8 cellular contexts compared by ENCODE assay signal in genomic region chr5:93583799-93584530, GRCh38. TPM values are rescaled to one million over a fixed set of nuclear protein-coding genes. Genes with fewer than 3 reads are reported as not detected.
DNase-seq lines count a peak whose midpoint lies in the region; ATAC-seq and TF ChIP-seq lines count a peak whose summit lies in the region.

No MANE protein-coding gene starts in this region.

- H3K4me1 Mint-ChIP-seq in CD8-positive, alpha-beta T cell (ENCODE audit: low read depth): peaks cover 27% of the 10 kb centered on the region
- H3K4me1 Mint-ChIP-seq in activated CD4-positive, alpha-beta memory T cell treated with anti-CD3 and anti-CD28 coated beads, Interleukin-2, amount 10 ng/mL, durations not matched to agents 7 days and 5 days: peaks cover 35% of the 10 kb centered on the region

- peak overlapping the region; percentile 51 for H3K4me3 Mint-ChIP-seq in CD8-positive, alpha-beta T cell
- H3K4me3 Mint-ChIP-seq in activated CD4-positive, alpha-beta memory T cell treated with anti-CD3 and anti-CD28 coated beads, Interleukin-2, amount 10 ng/mL, durations not matched to agents 7 days and 5 days: peak overlapping the region; percentile 59

- H3K27me3 Mint-ChIP-seq in CD8-positive, alpha-beta T cell (ENCODE audit: low read depth): peaks cover 47% of the 10 kb centered on the region
- H3K27me3 Mint-ChIP-seq in activated CD4-positive, alpha-beta memory T cell treated with anti-CD3 and anti-CD28 coated beads, Interleukin-2, amount 10 ng/mL, durations not matched to agents 7 days and 5 days: peaks cover 48% of the 10 kb centered on the region

- no peaks in the 10 kb centered on the region for H3K9me3 ChIP-seq in CD8-positive, alpha-beta T cell (ENCODE audit: low read length)
- no peaks in the 10 kb centered on the region for H3K9me3 ChIP-seq in osteoblast (ENCODE audit: low read depth, low read length)

- no peaks in the 10 kb centered on the region for H3K36me3 ChIP-seq in CD8-positive, alpha-beta T cell (ENCODE audit: insufficient read depth, low read length)
- peaks cover 11% of the 10 kb centered on the region for H3K36me3 ChIP-seq in osteoblast (ENCODE audit: insufficient read depth, low read length)

- peaks cover 10% of the 10 kb centered on the region for H4K20me1 ChIP-seq in osteoblast (ENCODE audit: insufficient read depth, low read length)

- H3K4me2 ChIP-seq in osteoblast (ENCODE audit: insufficient read depth, low read length): peak overlapping the region; percentile 97

- H3K79me2 ChIP-seq in osteoblast (ENCODE audit: insufficient read depth, low read length): peaks cover 68% of the 10 kb centered on the region

- POLR2A ChIA-PET in CD8-positive, alpha-beta T cell (lab: Charles Lee): no interaction called here
- POLR2A ChIA-PET in activated CD4-positive, alpha-beta memory T cell treated with anti-CD3 and anti-CD28 coated beads, Interleukin-2, amount 10 ng/mL, durations not matched to agents 7 days and 5 days (lab: Charles Lee): no interaction called here

- peak; percentile 32 for ATAC-seq in CD8-positive, alpha-beta T cell
- peak; percentile 45 for ATAC-seq in GM19035 (IDR thresholded peaks at IDR 0.05; ENCODE audit: unreplicated experiment)
- ATAC-seq in GM18870 (IDR thresholded peaks at IDR 0.05; ENCODE audit: unreplicated experiment): no peak

- H3K4me3 ChIP-seq in CD8-positive, alpha-beta T cell (ENCODE audit: low read depth, low read length): no peak overlapping the region
- H3K4me3 ChIP-seq in foreskin fibroblast (ENCODE audit: low read depth in 1 of 2, low read length in 2 of 2): peak overlapping the region; percentile 77 to 80
- peak overlapping the region; percentile 94 for H3K4me3 ChIP-seq in osteoblast (ENCODE audit: insufficient read depth, low read length)

- intact Hi-C loops in CD8-positive, alpha-beta T cell (cut with DNase I, micrococcal nuclease): loop anchor here (2.0 to 5.0 kb wide), 4 partner anchors 19 to 1268 kb away; no protein-coding TSS in a partner anchor

- TF ChIP-seq CTCF in CD8-positive, alpha-beta T cell (IDR thresholded peaks at IDR 0.05): no peak
- TF ChIP-seq CTCF in foreskin fibroblast (IDR thresholded peaks at IDR 0.05; ENCODE audit: low read depth, low read length): no peak
- TF ChIP-seq CTCF in osteoblast (IDR thresholded peaks at IDR 0.05; ENCODE audit: extremely low read depth, low read depth, low read length): no peak

- H3K4me1 ChIP-seq in CD8-positive, alpha-beta T cell (ENCODE audit: insufficient read depth, low read length): peaks cover 44% of the 10 kb centered on the region
- peaks cover 11% of the 10 kb centered on the region for H3K4me1 ChIP-seq in osteoblast (ENCODE audit: insufficient read depth, low read length)

- H2AFZ ChIP-seq in osteoblast (ENCODE audit: low read length): peak overlapping the region; percentile 77

- peaks cover 65% of the 10 kb centered on the region for H3K27me3 ChIP-seq in CD8-positive, alpha-beta T cell (ENCODE audit: insufficient read depth, low read length)
- no peaks in the 10 kb centered on the region for H3K27me3 ChIP-seq in osteoblast (ENCODE audit: insufficient read depth, low read length)

- CTCF ChIA-PET in CD8-positive, alpha-beta T cell (lab: Charles Lee): no interaction called here
- CTCF ChIA-PET in activated CD4-positive, alpha-beta memory T cell treated with anti-CD3 and anti-CD28 coated beads, Interleukin-2, amount 10 ng/mL, durations not matched to agents 7 days and 5 days (lab: Charles Lee): no interaction called here

- DNase-seq in CD8-positive, alpha-beta T cell: peak in 2 of 7 experiments; percentile 39 to 51
- DNase-seq in KBM-7 (peak; percentile 74), foreskin fibroblast (peak; percentile 73 to 88), osteoblast (ENCODE audit: insufficient read length, low spot score, missing footprints) (peak; percentile 95), epidermal melanocyte (ENCODE audit: insufficient read length, low spot score) (no peak)
- DNase-seq in activated CD4-positive, alpha-beta memory T cell treated with anti-CD3 and anti-CD28 coated beads, Interleukin-2, amount 10 ng/mL, durations not matched to agents 7 days and 5 days: no peak

- H3K27ac Mint-ChIP-seq in CD8-positive, alpha-beta T cell: no peak overlapping the region
- H3K27ac Mint-ChIP-seq in activated CD4-positive, alpha-beta memory T cell treated with anti-CD3 and anti-CD28 coated beads, Interleukin-2, amount 10 ng/mL, durations not matched to agents 7 days and 5 days: no peak overlapping the region

- H3K36me3 Mint-ChIP-seq in CD8-positive, alpha-beta T cell: no peaks in the 10 kb centered on the region
- H3K36me3 Mint-ChIP-seq in activated CD4-positive, alpha-beta memory T cell treated with anti-CD3 and anti-CD28 coated beads, Interleukin-2, amount 10 ng/mL, durations not matched to agents 7 days and 5 days (ENCODE audit: low read depth): peaks cover 12% of the 10 kb centered on the region

- in situ Hi-C loops in KBM-7 (cut with MboI; ENCODE audit: low pct_unique_long_range_greater_than_20kb, low sequenced_read_pairs): loop anchor here (25.0 kb wide), 2 partner anchors 203 to 328 kb away; no protein-coding TSS in a partner anchor

- no peaks in the 10 kb centered on the region for H3K9me3 Mint-ChIP-seq in CD8-positive, alpha-beta T cell
- no peaks in the 10 kb centered on the region for H3K9me3 Mint-ChIP-seq in activated CD4-positive, alpha-beta memory T cell treated with anti-CD3 and anti-CD28 coated beads, Interleukin-2, amount 10 ng/mL, durations not matched to agents 7 days and 5 days

- no peak overlapping the region for H3K27ac ChIP-seq in CD8-positive, alpha-beta T cell (ENCODE audit: low read depth, low read length)
- peak overlapping the region; percentile 80 for H3K27ac ChIP-seq in osteoblast (ENCODE audit: low read depth, low read length)

RNA-seq across cellular contexts. Expression of gene NR2F1, which starts 0.9 kb away (rescaled TPM):
- not detected for total RNA-seq in CD8-positive, alpha-beta T cell
- total RNA-seq in activated CD4-positive, alpha-beta memory T cell treated with anti-CD3 and anti-CD28 coated beads, Interleukin-2, amount 10 ng/mL, durations not matched to agents 7 days and 5 days: not detected
- total RNA-seq in osteoblast: 7.2 and 10.6 TPM in 2 replicates

RNA-seq across cellular contexts. Expression of gene NR2F1-AS1, which starts 2.9 kb away (rescaled TPM):
- total RNA-seq in CD8-positive, alpha-beta T cell: not detected
- not detected for total RNA-seq in activated CD4-positive, alpha-beta memory T cell treated with anti-CD3 and anti-CD28 coated beads, Interleukin-2, amount 10 ng/mL, durations not matched to agents 7 days and 5 days
- total RNA-seq in osteoblast: 15.9 and 17.4 TPM in 2 replicates

Comparison
In these comparisons a context has a peak if more than half of its experiments do, and no peak if none do; other contexts are left out.
1. DNase-seq: peak in KBM-7 (single experiment), foreskin fibroblast (2 of 2) and osteoblast (single experiment); none in activated CD4-positive, alpha-beta memory T cell treated with anti-CD3 and anti-CD28 coated beads, Interleukin-2, amount 10 ng/mL, durations not matched to agents 7 days and 5 days (single experiment) and epidermal melanocyte (single experiment).
2. RNA of gene NR2F1-AS1, which starts 2.9 kb away (total RNA-seq): 15.9 to 17.4 TPM in osteoblast; not detected in CD8-positive, alpha-beta T cell and not detected in activated CD4-positive, alpha-beta memory T cell treated with anti-CD3 and anti-CD28 coated beads, Interleukin-2, amount 10 ng/mL, durations not matched to agents 7 days and 5 days; every median in the first group is over 10 times any median in the second.